In the genomic region with DNA sequence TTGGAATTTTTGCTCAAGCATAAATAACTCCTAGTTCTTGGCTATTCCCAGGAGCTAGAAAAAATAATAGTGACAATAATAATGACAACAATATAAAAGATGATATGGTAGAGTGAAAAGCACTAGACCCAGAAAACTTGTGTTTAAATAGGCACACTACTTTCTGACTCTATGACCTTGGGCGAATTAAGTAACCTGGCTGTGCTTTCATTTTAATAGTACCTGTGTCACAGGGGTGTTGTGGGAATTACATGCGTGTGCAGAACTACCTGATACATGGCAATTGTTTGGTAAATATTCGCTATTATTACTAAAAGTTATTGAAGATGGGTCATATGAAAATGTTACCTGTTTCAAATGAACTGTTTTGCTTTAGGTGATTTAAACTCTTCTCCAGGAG, we compare ENCODE assay signal across 34 cellular contexts.
"Had no signal": no experiment of that assay in that cellular context is flagged by ENCODE, and none has a peak within 500 bp of the region (broad histone marks: within the 10 kb centered on the region; RNA-seq: fewer than 3 reads in every experiment).

No MANE protein-coding gene starts in this region.

- H3K27me3 ChIP-seq: MG63 had no signal

- DNase-seq: Karpas-422, Kasumi-1, MG63, MM.1S, MV-4-11, NCI-H1048, NCI-H1092, NCI-H1092 treated with DMSO at 0.1 percent for 48 hours, NCI-H1105, NCI-H1105 treated with DMSO at 0.1 percent for 48 hours, NCI-H1417, NCI-H1417 treated with DMSO at 0.1 percent for 48 hours, NCI-H1436, NCI-H1436 treated with DMSO at 0.1 percent for 48 hours, NCI-H146, NCI-H1694, NCI-H1694 treated with DMSO at 0.1 percent for 48 hours, NCI-H187, NCI-H187 treated with DMSO at 0.1 percent for 48 hours, NCI-H1930, NCI-H2029, NCI-H2029 treated with DMSO at 0.1 percent for 48 hours, NCI-H2081, NCI-H2081 treated with DMSO at 0.1 percent for 48 hours, NCI-H2107, NCI-H2171, NCI-H2171 treated with DMSO at 0.1 percent for 48 hours, NCI-H2227 treated with DMSO at 0.1 percent for 48 hours, NCI-H226, NCI-H345, NCI-H446, NCI-H446 treated with DMSO at 0.1 percent for 48 hours, NCI-H510A had no signal

- H3K4me3 ChIP-seq: MG63 had no signal

- H3K36me3 ChIP-seq: MG63 had no signal

- H3K27ac ChIP-seq: KMS-11 had no signal

- H3K9me3 ChIP-seq: MG63 had no signal
